14 cellular contexts compared by ENCODE assay signal in the genomic region with DNA sequence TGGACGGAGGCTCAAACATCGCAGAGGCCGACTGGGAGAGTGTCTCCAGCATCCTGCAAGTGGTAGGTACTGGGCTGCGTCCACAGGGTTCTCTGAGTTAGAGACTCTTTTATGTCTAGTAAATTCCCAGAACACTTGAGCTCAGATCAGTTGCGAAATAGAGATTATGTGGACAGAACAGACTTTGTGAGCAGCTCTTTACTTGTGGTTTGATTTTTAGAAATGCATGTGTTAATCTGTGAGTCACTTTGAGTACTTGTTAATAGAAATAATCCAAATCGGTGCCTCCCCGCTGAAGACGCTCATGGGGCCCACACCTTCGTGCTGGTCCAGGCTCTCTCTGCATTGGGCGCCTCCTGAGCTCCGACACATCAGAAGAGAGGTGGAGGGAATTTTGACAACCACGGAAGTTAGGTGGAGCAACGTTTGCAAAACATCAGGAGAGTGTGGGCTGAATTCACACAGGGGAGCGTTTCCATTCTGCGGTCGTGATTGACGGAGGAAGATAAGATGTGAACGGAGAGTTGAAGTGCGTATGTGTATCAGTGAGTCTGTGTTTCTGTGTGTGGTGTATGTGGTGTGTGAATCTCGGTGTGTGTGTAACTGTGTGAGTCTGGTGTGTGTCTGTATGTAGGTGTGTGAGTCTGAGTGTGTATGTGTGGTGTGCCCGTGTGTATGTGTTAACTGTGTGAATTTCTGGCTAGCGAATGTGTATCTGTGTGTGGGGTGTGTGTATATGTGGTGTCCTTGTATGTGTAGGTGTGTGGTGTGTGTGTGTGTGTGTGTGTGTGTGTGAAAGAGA. TPM values are rescaled to one million over a fixed set of nuclear protein-coding genes. Genes with fewer than 3 reads are reported as not detected.
DNase-seq lines count a peak whose midpoint lies in the region; ATAC-seq and TF ChIP-seq lines count a peak whose summit lies in the region.
"Had no signal": no experiment of that assay in that cellular context is flagged by ENCODE, and none has a peak within 500 bp of the region (broad histone marks: within the 10 kb centered on the region; RNA-seq: fewer than 3 reads in every experiment).

No MANE protein-coding gene starts in this region.

- no peak overlapping the region for H3K27ac ChIP-seq in coronary artery
- H3K27ac ChIP-seq: thoracic aorta had no signal

- intact Hi-C loops in activated CD8-positive, alpha-beta T cell treated with anti-CD3 and anti-CD28 coated beads for 36 hours (cut with micrococcal nuclease): no loop called here

- H3K27me3 Mint-ChIP-seq in activated CD8-positive, alpha-beta T cell treated with anti-CD3 and anti-CD28 coated beads for 36 hours: no peaks in the 10 kb centered on the region
- H3K27me3 Mint-ChIP-seq: activated CD4-positive, alpha-beta T cell treated with anti-CD3 and anti-CD28 coated beads, Interleukin-2, amount 10 ng/mL, durations not matched to agents 7 days and 5 days had no signal

- peak overlapping the region; percentile 52 for H3K27ac Mint-ChIP-seq in activated CD8-positive, alpha-beta T cell treated with anti-CD3 and anti-CD28 coated beads for 36 hours
- H3K27ac Mint-ChIP-seq: activated CD4-positive, alpha-beta T cell treated with anti-CD3 and anti-CD28 coated beads, Interleukin-2, amount 10 ng/mL, durations not matched to agents 7 days and 5 days had no signal

- H3K4me3 ChIP-seq in fibroblast of the aortic adventitia (ENCODE audit: low read depth, low read length) (no peak overlapping the region), coronary artery (no peak overlapping the region)
- H3K4me3 ChIP-seq: heart right ventricle, thoracic aorta had no signal

- DNase-seq in A172 (ENCODE audit: low spot score) (peak; percentile 50), ELR (ENCODE audit: low read depth) (peak; percentile 19), fibroblast of the aortic adventitia (ENCODE audit: low read depth) (peak; percentile 86), coronary artery (ENCODE audit: low spot score) (no peak), GM20000 (ENCODE audit: low spot score) (no peak)
- DNase-seq in activated CD8-positive, alpha-beta T cell treated with anti-CD3 and anti-CD28 coated beads for 36 hours: no peak
- DNase-seq: activated CD4-positive, alpha-beta T cell treated with anti-CD3 and anti-CD28 coated beads, Interleukin-2, amount 10 ng/mL, durations not matched to agents 7 days and 5 days; Calu3; heart right ventricle; stimulated activated CD4-positive, alpha-beta T cell treated with anti-CD3 and anti-CD28 coated beads, Interleukin-2, amount 100 ng/mL, for 24 hours had no signal

- no peak overlapping the region for H3K4me3 Mint-ChIP-seq in activated CD8-positive, alpha-beta T cell treated with anti-CD3 and anti-CD28 coated beads for 36 hours
- H3K4me3 Mint-ChIP-seq: activated CD4-positive, alpha-beta T cell treated with anti-CD3 and anti-CD28 coated beads, Interleukin-2, amount 10 ng/mL, durations not matched to agents 7 days and 5 days; brain had no signal

- H3K4me1 Mint-ChIP-seq in activated CD8-positive, alpha-beta T cell treated with anti-CD3 and anti-CD28 coated beads for 36 hours (ENCODE audit: low read depth): peaks cover 29% of the 10 kb centered on the region

- no peak for TF ChIP-seq CTCF in activated CD8-positive, alpha-beta T cell treated with anti-CD3 and anti-CD28 coated beads for 36 hours (IDR thresholded peaks at IDR 0.05)
- TF ChIP-seq CTCF in fibroblast of the aortic adventitia (IDR thresholded peaks at IDR 0.05; ENCODE audit: insufficient read depth, low read length) (no peak), coronary artery (IDR thresholded peaks at IDR 0.05) (no peak), GM20000 (IDR thresholded peaks at IDR 0.05; ENCODE audit: extremely low read depth, missing control alignments) (no peak)

- peaks cover 70% of the 10 kb centered on the region for H3K36me3 Mint-ChIP-seq in activated CD8-positive, alpha-beta T cell treated with anti-CD3 and anti-CD28 coated beads for 36 hours (ENCODE audit: low read depth)

- POLR2A ChIA-PET in activated CD8-positive, alpha-beta T cell treated with anti-CD3 and anti-CD28 coated beads for 36 hours (lab: Charles Lee): no interaction called here

- no peaks in the 10 kb centered on the region for H3K9me3 Mint-ChIP-seq in activated CD8-positive, alpha-beta T cell treated with anti-CD3 and anti-CD28 coated beads for 36 hours
- H3K9me3 Mint-ChIP-seq: activated CD4-positive, alpha-beta T cell treated with anti-CD3 and anti-CD28 coated beads, Interleukin-2, amount 10 ng/mL, durations not matched to agents 7 days and 5 days had no signal

- CTCF ChIA-PET in activated CD8-positive, alpha-beta T cell treated with anti-CD3 and anti-CD28 coated beads for 36 hours (lab: Charles Lee): no interaction called here

- ATAC-seq in activated CD8-positive, alpha-beta T cell treated with anti-CD3 and anti-CD28 coated beads for 36 hours: no peak
- ATAC-seq in GM18907 (IDR thresholded peaks at IDR 0.05; ENCODE audit: unreplicated experiment) (no peak), GM18502 (IDR thresholded peaks at IDR 0.05; ENCODE audit: poor library complexity, unreplicated experiment) (no peak)
- ATAC-seq: heart right ventricle had no signal

RNA-seq across cellular contexts. Expression of gene PFKP, which starts 32.1 kb away (rescaled TPM):
- 233 and 244 TPM in 2 replicates for total RNA-seq in A172 (2014; rRNA removed; shearing (Covaris generic))
- 100 to 1,000 TPM; 217 to 219 TPM for total RNA-seq in activated CD8-positive, alpha-beta T cell treated with anti-CD3 and anti-CD28 coated beads for 36 hours
- total RNA-seq in fibroblast of the aortic adventitia (ENCODE audit: low replicate concordance): 39.1 and 111 TPM in 2 replicates

Comparison
In these comparisons a context has a peak if more than half of its experiments do, and no peak if none do; other contexts are left out.
1. DNase-seq: peak in A172 (single experiment), ELR (single experiment) and fibroblast of the aortic adventitia (single experiment); none in activated CD8-positive, alpha-beta T cell treated with anti-CD3 and anti-CD28 coated beads for 36 hours (single experiment), coronary artery (single experiment) and GM20000 (single experiment).